In genomic region chr14:71555654-71556559, GRCh38 we compare ENCODE assay signal across 9 cellular contexts.
A peak's percentile ranks its signal among the peaks of the same experiment; 100 is the strongest.
DNase-seq lines count a peak whose midpoint lies in the region; ATAC-seq and TF ChIP-seq lines count a peak whose summit lies in the region.
"Had no signal": no experiment of that assay in that cellular context is flagged by ENCODE, and none has a peak within 500 bp of the region (broad histone marks: within the 10 kb centered on the region; RNA-seq: fewer than 3 reads in every experiment).

No MANE protein-coding gene starts in this region.

- peak overlapping the region; percentile 63 for H3K27ac ChIP-seq in colonic mucosa
- H3K27ac ChIP-seq: C4-2B had no signal

- TF ChIP-seq CTCF in colonic mucosa (IDR thresholded peaks at IDR 0.05) = no peak

- H3K4me1 ChIP-seq in colonic mucosa = peaks cover 14% of the 10 kb centered on the region

- no peaks in the 10 kb centered on the region for H3K36me3 ChIP-seq in colonic mucosa

- ATAC-seq in HG03139 (IDR thresholded peaks at IDR 0.05; ENCODE audit: unreplicated experiment) (peak; percentile 80), left cardiac atrium (no peak)

- DNase-seq in activated gamma-delta T cell treated with Interleukin-2 at 50 U/mL for 16 hours = peak; percentile 28
- no peak for DNase-seq in activated gamma-delta T cell (lab: John Stamatoyannopoulos, UW)
- peak; percentile 24 for DNase-seq in T-helper 22 cell (ENCODE audit: low read depth)
- DNase-seq in colonic mucosa = peak; percentile 58
- DNase-seq in stimulated activated CD4-positive, alpha-beta T cell treated with anti-CD3 and anti-CD28 coated beads, Interleukin-2, amount 100 ng/mL, for 48 hours = peak; percentile 48 to 49
- no peak for DNase-seq in pons (ENCODE audit: low spot score)
- DNase-seq in left cardiac atrium = no peak

- intact Hi-C loops in colonic mucosa (cut with DNase I) (no loop called here), left cardiac atrium (cut with DNase I) (no loop called here)

- H3K4me3 ChIP-seq in colonic mucosa = no peak overlapping the region

- no peak overlapping the region for H3K9ac ChIP-seq in colonic mucosa (ENCODE audit: low read depth in 2 of 2, low read length in 2 of 2)

- no peaks in the 10 kb centered on the region for H3K9me3 ChIP-seq in colonic mucosa

- H3K27me3 ChIP-seq in colonic mucosa = no peaks in the 10 kb centered on the region

Comparison
In these comparisons a context has a peak if more than half of its experiments do, and no peak if none do; other contexts are left out.
1. DNase-seq: peak in activated gamma-delta T cell treated with Interleukin-2 at 50 U/mL for 16 hours (single experiment), T-helper 22 cell (single experiment), colonic mucosa (single experiment) and stimulated activated CD4-positive, alpha-beta T cell treated with anti-CD3 and anti-CD28 coated beads, Interleukin-2, amount 100 ng/mL, for 48 hours (2 of 2); none in activated gamma-delta T cell (single experiment), pons (single experiment) and left cardiac atrium (single experiment).